Comparison of ENCODE assay signal across 17 cellular contexts in the genomic region with DNA sequence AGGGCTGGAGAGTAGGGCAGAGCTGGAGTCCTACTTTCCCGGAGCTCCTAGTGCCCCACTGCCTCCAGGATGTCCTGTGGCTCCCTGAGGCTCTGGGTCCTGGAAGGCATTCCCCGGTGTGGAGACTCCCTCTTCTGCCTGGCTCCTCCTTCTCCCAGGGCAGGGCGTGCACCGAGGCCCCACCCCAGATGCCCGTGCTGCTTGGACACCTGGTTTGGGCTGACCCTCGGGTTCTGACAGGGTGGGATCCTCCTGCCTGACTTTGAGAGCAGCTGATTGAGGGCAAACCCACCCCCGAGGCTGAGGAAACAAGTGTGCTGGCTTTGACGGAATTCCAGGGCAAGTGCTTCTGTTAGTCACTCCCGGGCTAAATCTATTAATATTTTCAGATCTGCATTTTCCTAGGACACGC. TPM values are rescaled to one million over a fixed set of nuclear protein-coding genes. Genes with fewer than 3 reads are reported as not detected.
DNase-seq lines count a peak whose midpoint lies in the region; TF ChIP-seq lines count a peak whose summit lies in the region.
"Had no signal": no experiment of that assay in that cellular context is flagged by ENCODE, and none has a peak within 500 bp of the region (broad histone marks: within the 10 kb centered on the region; RNA-seq: fewer than 3 reads in every experiment).

No MANE protein-coding gene starts in this region.

- H3K4me3 Mint-ChIP-seq in MCF 10A (ENCODE audit: unreplicated experiment): no peak overlapping the region
- H3K4me3 Mint-ChIP-seq: activated CD4-positive, alpha-beta T cell treated with anti-CD3 and anti-CD28 coated beads, Interleukin-2, amount 10 ng/mL, durations not matched to agents 7 days and 5 days; activated T-helper 1 cell treated with anti-CD3 and anti-CD28 coated beads, Interleukin-12 subunit alpha, Interleukin-12 subunit beta, Interleukin-2, Interleukin-4 antibody, amounts not matched to agents 30 ng/mL and 10 ng/mL and 1 ng/mL, durations not matched to agents 14 hours and 24 hours and 36 hours; neural crest cell; T-helper 17 cell had no signal

- no peak overlapping the region for H3K9ac ChIP-seq in mammary epithelial cell (ENCODE audit: insufficient read depth, low read length)
- peak overlapping the region in 2 of 3 donors; percentile 64 to 69 for H3K9ac ChIP-seq in skeletal muscle tissue (ENCODE audit: low read depth in 1 of 3, low read length in 3 of 3)

- H3K27ac Mint-ChIP-seq in MCF 10A (ENCODE audit: low read depth, unreplicated experiment): no peak overlapping the region
- H3K27ac Mint-ChIP-seq: activated CD4-positive, alpha-beta T cell treated with anti-CD3 and anti-CD28 coated beads, Interleukin-2, amount 10 ng/mL, durations not matched to agents 7 days and 5 days; activated T-helper 1 cell treated with anti-CD3 and anti-CD28 coated beads, Interleukin-12 subunit alpha, Interleukin-12 subunit beta, Interleukin-2, Interleukin-4 antibody, amounts not matched to agents 30 ng/mL and 10 ng/mL and 1 ng/mL, durations not matched to agents 14 hours and 24 hours and 36 hours; T-helper 17 cell had no signal

- H3K4me2 ChIP-seq in mammary epithelial cell (ENCODE audit: insufficient read depth, low read depth, low read length): no peak overlapping the region

- 86% methylated on average over 6 of the region's 10 CpGs for WGBS in mammary epithelial cell (ENCODE audit: low coverage, missing lambda C conversion rate)

- no peaks in the 10 kb centered on the region for H3K27me3 Mint-ChIP-seq in MCF 10A (ENCODE audit: insufficient read depth, unreplicated experiment)
- H3K27me3 Mint-ChIP-seq: activated CD4-positive, alpha-beta T cell treated with anti-CD3 and anti-CD28 coated beads, Interleukin-2, amount 10 ng/mL, durations not matched to agents 7 days and 5 days had no signal

- intact Hi-C loops in MCF 10A (cut with micrococcal nuclease): no loop called here
- intact Hi-C loops in mammary epithelial cell (cut with micrococcal nuclease): no loop called here

- H3K27me3 ChIP-seq in mammary epithelial cell (ENCODE audit: insufficient read depth, low read length) (no peaks in the 10 kb centered on the region), skeletal muscle tissue (ENCODE audit: control insufficient read depth in 3 of 3, insufficient read depth in 3 of 3, low read length in 3 of 3) (no peaks in the 10 kb centered on the region)
- H3K27me3 ChIP-seq: testis had no signal

- H3K9me3 ChIP-seq in mammary epithelial cell (replicated peaks; ENCODE audit: insufficient read depth, low read length) (no peaks in the 10 kb centered on the region), skeletal muscle tissue (ENCODE audit: control insufficient read depth in 3 of 3, low read length in 3 of 3) (no peaks in the 10 kb centered on the region)
- H3K9me3 ChIP-seq: testis had no signal

- CTCF ChIA-PET in MCF 10A (lab: Yijun Ruan, JAX): interaction anchor here (0.7 to 1.0 kb wide), 2 partner anchors 10 to 60 kb away, joined by 3 read pairs; no protein-coding TSS in a partner anchor
- CTCF ChIA-PET in mammary epithelial cell (lab: Charles Lee; ENCODE audit: low non-redundant PET): no interaction called here
- CTCF ChIA-PET in HEK293T (lab: Yijun Ruan, JAX): no interaction called here

- H3K4me3 ChIP-seq in mammary epithelial cell (replicated peaks in 1 of 3; ENCODE audit: insufficient read depth in 1 of 3, low read depth in 2 of 3, low read length in 3 of 3) (no peak overlapping the region), cardiac fibroblast (replicated peaks in 1 of 2; ENCODE audit: low read depth in 2 of 2, low read length in 2 of 2) (no peak overlapping the region), skeletal muscle tissue (ENCODE audit: low read length in 3 of 3) (peak overlapping the region; percentile 27 to 54 (median 30))
- H3K4me3 ChIP-seq: testis had no signal

- peak; percentile 6 for DNase-seq in MCF 10A (ENCODE audit: unreplicated experiment)
- DNase-seq in mammary epithelial cell: no peak
- peak; percentile 18 for DNase-seq in cardiac fibroblast (ENCODE audit: low read depth in 2 of 2)
- peak; percentile 42 for DNase-seq in iris pigment epithelial cell (ENCODE audit: low read depth)
- DNase-seq in HEK293T (ENCODE audit: extremely low spot score): no peak
- no peak for DNase-seq in activated gamma-delta T cell treated with Interleukin-2 at 50 U/mL for 16 hours
- DNase-seq in NCI-H2196 (lab: John Stamatoyannopoulos, UW; ENCODE audit: unreplicated experiment): no peak
- DNase-seq: activated CD4-positive, alpha-beta T cell treated with anti-CD3 and anti-CD28 coated beads, Interleukin-2, amount 10 ng/mL, durations not matched to agents 7 days and 5 days; GDM1; HCEC 1CT; NCI-H446; T-helper 17 cell; testis had no signal

- H3K27ac ChIP-seq in mammary epithelial cell (ENCODE audit: insufficient read depth, low read depth, low read length) (no peak overlapping the region), skeletal muscle tissue (ENCODE audit: low read depth, low read length) (peak overlapping the region; percentile 78)
- H3K27ac ChIP-seq: 22Rv1, testis had no signal

- H2AFZ ChIP-seq in mammary epithelial cell (ENCODE audit: low read depth, low read length): no peak overlapping the region

- dilution Hi-C loops in mammary epithelial cell (cut with HindIII; ENCODE audit: low sequenced_read_pairs): no loop called here

- peaks cover 14% of the 10 kb centered on the region for H3K4me1 Mint-ChIP-seq in MCF 10A (ENCODE audit: insufficient read depth, unreplicated experiment)
- H3K4me1 Mint-ChIP-seq: activated CD4-positive, alpha-beta T cell treated with anti-CD3 and anti-CD28 coated beads, Interleukin-2, amount 10 ng/mL, durations not matched to agents 7 days and 5 days had no signal

- no peaks in the 10 kb centered on the region for H4K20me1 ChIP-seq in mammary epithelial cell (ENCODE audit: insufficient read depth, low read length)

- TF ChIP-seq CTCF in MCF 10A (IDR thresholded peaks at IDR 0.05; ENCODE audit: unreplicated experiment): no peak
- TF ChIP-seq CTCF in mammary epithelial cell (conservative IDR thresholded peaks at IDR 0.05 in 1 of 2, IDR thresholded peaks at IDR 0.05 in 1 of 2; ENCODE audit: extremely low read depth in 1 of 2, insufficient read depth in 1 of 2, low read depth in 1 of 2, low read length in 2 of 2): no peak
- TF ChIP-seq CTCF in cardiac fibroblast (IDR thresholded peaks at IDR 0.05; ENCODE audit: low read depth, low read length): no peak

- POLR2A ChIA-PET in MCF 10A (lab: Yijun Ruan, JAX): no interaction called here
- POLR2A ChIA-PET in HEK293T (lab: Yijun Ruan, JAX): no interaction called here

- BruUV-seq in MCF 10A (replicated peaks; lab: Mats Ljungman, UMichigan) (no TSS peak), mammary epithelial cell (replicated peaks; lab: Mats Ljungman, UMichigan) (no TSS peak)

- peaks cover 37% of the 10 kb centered on the region for H3K79me2 ChIP-seq in mammary epithelial cell (ENCODE audit: insufficient read depth, low read length)

- H3K4me1 ChIP-seq in mammary epithelial cell (ENCODE audit: insufficient read depth, low read length) (no peaks in the 10 kb centered on the region), skeletal muscle tissue (ENCODE audit: control insufficient read depth in 3 of 3, insufficient read depth in 3 of 3, low read length in 3 of 3) (peaks cover 39 to 56% (median 49%) of the 10 kb centered on the region in 3 donors)
- H3K4me1 ChIP-seq: testis had no signal

- H3K36me3 ChIP-seq in mammary epithelial cell (ENCODE audit: insufficient read depth, low read length): peaks cover 13% of the 10 kb centered on the region
- peaks cover 0 to 7% (median 0%) of the 10 kb centered on the region in 3 donors for H3K36me3 ChIP-seq in skeletal muscle tissue (ENCODE audit: control insufficient read depth in 3 of 3, insufficient read depth in 3 of 3, low read length in 3 of 3)

- no peaks in the 10 kb centered on the region for H3K9me3 Mint-ChIP-seq in MCF 10A (ENCODE audit: unreplicated experiment)
- H3K9me3 Mint-ChIP-seq: activated CD4-positive, alpha-beta T cell treated with anti-CD3 and anti-CD28 coated beads, Interleukin-2, amount 10 ng/mL, durations not matched to agents 7 days and 5 days; activated T-helper 1 cell treated with anti-CD3 and anti-CD28 coated beads, Interleukin-12 subunit alpha, Interleukin-12 subunit beta, Interleukin-2, Interleukin-4 antibody, amounts not matched to agents 30 ng/mL and 10 ng/mL and 1 ng/mL, durations not matched to agents 14 hours and 24 hours and 36 hours; neural crest cell had no signal

- in situ Hi-C loops in mammary epithelial cell (cut with MboI; ENCODE audit: low sequenced_read_pairs in 2 of 2): no loop called here

- H3K36me3 Mint-ChIP-seq in MCF 10A (ENCODE audit: insufficient read depth, unreplicated experiment): peaks cover 35% of the 10 kb centered on the region

TF ChIP-seq in HEK293T, 16 proteins besides CTCF, POLR2A, EP300 and RAD21:
- no peak for TF ChIP-seq L3MBTL2 (conservative IDR thresholded peaks at IDR 0.05)
- no peak for TF ChIP-seq SP1 (IDR thresholded peaks at IDR 0.05)
- TF ChIP-seq LEF1 (IDR thresholded peaks at IDR 0.05; ENCODE audit: borderline replicate concordance): no peak
- TF ChIP-seq FOXM1 (IDR thresholded peaks at IDR 0.05; ENCODE audit: borderline replicate concordance): no peak
- TF ChIP-seq ZNF384 (IDR thresholded peaks at IDR 0.05): no peak
- no peak for TF ChIP-seq CTBP1 (IDR thresholded peaks at IDR 0.05; ENCODE audit: borderline replicate concordance)
- TF ChIP-seq NFRKB (IDR thresholded peaks at IDR 0.05): no peak
- TF ChIP-seq, protein P1, sequence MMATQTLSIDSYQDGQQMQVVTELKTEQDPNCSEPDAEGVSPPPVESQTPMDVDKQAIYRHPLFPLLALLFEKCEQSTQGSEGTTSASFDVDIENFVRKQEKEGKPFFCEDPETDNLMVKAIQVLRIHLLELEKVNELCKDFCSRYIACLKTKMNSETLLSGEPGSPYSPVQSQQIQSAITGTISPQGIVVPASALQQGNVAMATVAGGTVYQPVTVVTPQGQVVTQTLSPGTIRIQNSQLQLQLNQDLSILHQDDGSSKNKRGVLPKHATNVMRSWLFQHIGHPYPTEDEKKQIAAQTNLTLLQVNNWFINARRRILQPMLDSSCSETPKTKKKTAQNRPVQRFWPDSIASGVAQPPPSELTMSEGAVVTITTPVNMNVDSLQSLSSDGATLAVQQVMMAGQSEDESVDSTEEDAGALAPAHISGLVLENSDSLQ (IDR thresholded peaks at IDR 0.05): no peak
- TF ChIP-seq BHLHE40 (IDR thresholded peaks at IDR 0.05; ENCODE audit: borderline replicate concordance): no peak
- no peak for TF ChIP-seq HDGF (IDR thresholded peaks at IDR 0.05; ENCODE audit: borderline replicate concordance)
- TF ChIP-seq FOXA1 (IDR thresholded peaks at IDR 0.05): no peak
- no peak for TF ChIP-seq ELF4 (IDR thresholded peaks at IDR 0.05)

RNA-seq across cellular contexts. Expression of a gene that starts 15.4 kb away (rescaled TPM):
- total RNA-seq in MCF 10A (2022) (17.5 and 33.8 TPM in 2 replicates), mammary epithelial cell (10 to 100 TPM in 1 of 2 donors, 1 to 10 TPM in 1; 8.8 to 21.6 TPM), skeletal muscle tissue (30.3 TPM)
- polyA plus RNA-seq in mammary epithelial cell: 18.6 TPM
- polyA minus RNA-seq in mammary epithelial cell: 29.2 TPM
- total RNA-seq: T-helper 17 cell had no signal

Comparison
In these comparisons a context has a peak if more than half of its experiments do, and no peak if none do; other contexts are left out.
1. DNase-seq: peak in MCF 10A (single experiment), cardiac fibroblast (2 of 2) and iris pigment epithelial cell (single experiment); none in mammary epithelial cell (single experiment), HEK293T (single experiment), activated gamma-delta T cell treated with Interleukin-2 at 50 U/mL for 16 hours (single experiment) and NCI-H2196 (single experiment).
2. H3K4me3 ChIP-seq: peak in skeletal muscle tissue (3 of 3); none in mammary epithelial cell (0 of 3) and cardiac fibroblast (0 of 2).